29 cellular contexts compared by ENCODE assay signal in the genomic region with DNA sequence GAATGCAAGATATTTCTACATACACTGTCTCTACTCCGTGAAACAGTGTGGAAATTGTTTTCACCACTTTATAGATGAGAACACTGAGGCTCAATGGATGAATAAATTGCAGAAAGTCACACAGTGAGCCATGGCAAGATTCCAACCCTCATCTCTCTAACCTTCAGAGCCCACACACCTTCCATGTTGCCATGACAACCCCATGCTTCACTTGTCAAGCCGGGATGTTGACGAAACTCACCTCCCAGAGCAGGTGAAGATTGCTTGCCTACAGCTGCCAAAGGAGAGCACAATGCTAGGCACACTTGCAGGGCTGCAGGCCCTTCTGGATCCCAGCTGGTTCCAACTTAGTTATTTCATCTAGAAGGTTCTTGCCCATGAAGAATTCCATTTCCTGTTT.
DNase-seq lines count a peak whose midpoint lies in the region; ATAC-seq, FAIRE-seq and TF ChIP-seq lines count a peak whose summit lies in the region.
"Had no signal": no experiment of that assay in that cellular context is flagged by ENCODE, and none has a peak within 500 bp of the region (broad histone marks: within the 10 kb centered on the region; RNA-seq: fewer than 3 reads in every experiment).

No MANE protein-coding gene starts in this region.

- H3K4me2 ChIP-seq in GM12878 (ENCODE audit: control insufficient read depth, insufficient read depth), result no peak overlapping the region
- H3K4me2 ChIP-seq: KMS-11 had no signal

- no peaks in the 10 kb centered on the region for H3K4me1 ChIP-seq in GM12878 (ENCODE audit: control insufficient read depth, insufficient read depth, low read length)
- H3K4me1 ChIP-seq: BE2C had no signal

- TF ChIP-seq CTCF in GM12878 (IDR thresholded peaks at IDR 0.05 in 2 of 3, conservative IDR thresholded peaks at IDR 0.05 in 1 of 3; ENCODE audit: control insufficient read depth in 2 of 3, extremely low read depth in 1 of 3, insufficient read depth in 1 of 3, low read depth in 3 of 3, low read length in 3 of 3), result no peak

- no peak for TF ChIP-seq RAD21 in GM12878 (IDR thresholded peaks at IDR 0.05; ENCODE audit: insufficient read depth, low read depth, low read length)

- in situ Hi-C loops in GM12878 (cut with MboI), result no loop called here

- no peak overlapping the region for H2AFZ ChIP-seq in GM12878 (ENCODE audit: control insufficient read depth, low read depth, low read length)

- no peaks in the 10 kb centered on the region for H4K20me1 ChIP-seq in GM12878 (ENCODE audit: control insufficient read depth, insufficient read depth)

- TF ChIP-seq POLR2A in GM12878 (IDR thresholded peaks at IDR 0.05; ENCODE audit: low read depth, low read length), result no peak

- no peak overlapping the region for H3K9ac ChIP-seq in GM12878 (ENCODE audit: control insufficient read depth, insufficient read depth, low read length)
- H3K9ac ChIP-seq: KMS-11 had no signal

- POLR2A ChIA-PET in GM12878 (lab: Charles Lee), result no interaction called here

- ATAC-seq in GM12878, result no peak
- ATAC-seq: Panc1 had no signal

- RAD21 ChIA-PET in GM12878 (lab: Charles Lee; ENCODE audit: unreplicated experiment), result no interaction called here

- CTCF ChIA-PET in GM12878 (lab: Yijun Ruan, JAX), result no interaction called here

- no TSS peak for BruUV-seq in GM12878 (replicated peaks; lab: Mats Ljungman, UMichigan)

- intact Hi-C loops in GM12878 (cut with micrococcal nuclease; ENCODE audit: unreplicated experiment), result no loop called here

- no peak for TF ChIP-seq EP300 in GM12878 (IDR thresholded peaks at IDR 0.05; ENCODE audit: borderline replicate concordance in 1 of 2, control insufficient read depth in 1 of 2, low read depth in 2 of 2, low read length in 2 of 2)

- H3K79me2 ChIP-seq in GM12878 (ENCODE audit: control insufficient read depth, insufficient read depth, low read length), result no peaks in the 10 kb centered on the region

- H3K27ac ChIP-seq in GM12878 (ENCODE audit: control insufficient read depth, insufficient read depth), result no peak overlapping the region
- H3K27ac ChIP-seq: KMS-11, RWPE1 had no signal

- no peak for FAIRE-seq in GM12878 (lab: Jason Lieb, UNC)
- FAIRE-seq: GM12892, GM19239, H54 had no signal

- 3% methylated on average over 3 of the region's 3 CpGs for WGBS in GM12878 (ENCODE audit: insufficient coverage, insufficient replicate concordance, low lambda C conversion rate, missing lambda C conversion rate)

- H3K27me3 ChIP-seq in GM12878 (replicated peaks in 1 of 2; ENCODE audit: control insufficient read depth in 2 of 2, insufficient read depth in 2 of 2, low read length in 1 of 2), result no peaks in the 10 kb centered on the region
- H3K27me3 ChIP-seq: BE2C had no signal

- no peak overlapping the region for H3K4me3 ChIP-seq in GM12878

- DNase-seq in NCI-H2029 (lab: John Stamatoyannopoulos, UW) (peak; percentile 25), NCI-H2029 treated with DMSO at 0.1 percent for 48 hours (lab: John Stamatoyannopoulos, UW) (no peak), COR-L47 (lab: John Stamatoyannopoulos, UW) (peak; percentile 21), GM12878 (ENCODE audit: low read depth, low spot score) (no peak), putamen (ENCODE audit: low spot score) (peak; percentile 46)
- no peak for DNase-seq in activated CD4-positive, alpha-beta T cell treated with anti-CD3 and anti-CD28 coated beads, Interleukin-2, amount 50 U/mL, for 4 hours
- DNase-seq in stimulated activated CD4-positive, alpha-beta T cell treated with anti-CD3 and anti-CD28 coated beads, Interleukin-1b, Interleukin-23, amount 100 ng/mL, for 48 hours, result no peak
- DNase-seq: 8988T, ACHN, BE2C, DMS53, EL, GF-D8, IMR-90, MM.1S, NCI-H1048, NCI-H1436, NCI-H187, NCI-H2227 treated with DMSO at 0.1 percent for 48 hours, NCI-H510A treated with DMSO at 0.1 percent for 48 hours, NCI-H82, SHP77, T-helper 1 cell had no signal

- H3K9me3 ChIP-seq in GM12878 (replicated peaks; ENCODE audit: control insufficient read depth, insufficient read depth, low read length), result no peaks in the 10 kb centered on the region
- H3K9me3 ChIP-seq: BE2C had no signal

- H3K36me3 ChIP-seq in GM12878 (ENCODE audit: control insufficient read depth in 2 of 2, insufficient read depth in 2 of 2, low read length in 1 of 2), result no peaks in the 10 kb centered on the region
- H3K36me3 ChIP-seq: BE2C had no signal

- SMC1A ChIA-PET in GM12878 (lab: Charles Lee; ENCODE audit: uncharacterized antibody, unreplicated experiment), result no interaction called here

TF ChIP-seq in GM12878, 131 proteins besides CTCF, POLR2A, EP300 and RAD21:
- peak; percentile 50; the same call in 1 of the 2 replicates for TF ChIP-seq BMI1 (IDR thresholded peaks at IDR 0.05; ENCODE audit: borderline replicate concordance)
- TF ChIP-seq, protein P1, sequence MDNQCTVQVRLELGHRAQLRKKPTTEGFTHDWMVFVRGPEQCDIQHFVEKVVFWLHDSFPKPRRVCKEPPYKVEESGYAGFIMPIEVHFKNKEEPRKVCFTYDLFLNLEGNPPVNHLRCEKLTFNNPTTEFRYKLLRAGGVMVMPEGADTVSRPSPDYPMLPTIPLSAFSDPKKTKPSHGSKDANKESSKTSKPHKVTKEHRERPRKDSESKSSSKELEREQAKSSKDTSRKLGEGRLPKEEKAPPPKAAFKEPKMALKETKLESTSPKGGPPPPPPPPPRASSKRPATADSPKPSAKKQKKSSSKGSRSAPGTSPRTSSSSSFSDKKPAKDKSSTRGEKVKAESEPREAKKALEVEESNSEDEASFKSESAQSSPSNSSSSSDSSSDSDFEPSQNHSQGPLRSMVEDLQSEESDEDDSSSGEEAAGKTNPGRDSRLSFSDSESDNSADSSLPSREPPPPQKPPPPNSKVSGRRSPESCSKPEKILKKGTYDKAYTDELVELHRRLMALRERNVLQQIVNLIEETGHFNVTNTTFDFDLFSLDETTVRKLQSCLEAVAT (IDR thresholded peaks at IDR 0.05), result no peak

Comparison
In these comparisons a context has a peak if more than half of its experiments do, and no peak if none do; other contexts are left out.
1. DNase-seq: peak in NCI-H2029 (single experiment), COR-L47 (single experiment) and putamen (single experiment); none in NCI-H2029 treated with DMSO at 0.1 percent for 48 hours (single experiment), GM12878 (single experiment), activated CD4-positive, alpha-beta T cell treated with anti-CD3 and anti-CD28 coated beads, Interleukin-2, amount 50 U/mL, for 4 hours (0 of 2) and stimulated activated CD4-positive, alpha-beta T cell treated with anti-CD3 and anti-CD28 coated beads, Interleukin-1b, Interleukin-23, amount 100 ng/mL, for 48 hours (single experiment).